ENCODE assay signal across 8 cellular contexts in genomic region chr6:26336355-26337198, GRCh38. TPM values are rescaled to one million over a fixed set of nuclear protein-coding genes. Genes with fewer than 3 reads are reported as not detected.
A peak's percentile ranks its signal among the peaks of the same experiment; 100 is the strongest.
DNase-seq lines count a peak whose midpoint lies in the region; ATAC-seq, FAIRE-seq and TF ChIP-seq lines count a peak whose summit lies in the region.

No MANE protein-coding gene starts in this region.

- TF ChIP-seq CTCF in fibroblast of villous mesenchyme (IDR thresholded peaks at IDR 0.05; ENCODE audit: insufficient read depth, low read depth, low read length) = no peak

- no peak for ATAC-seq in GM18861 (IDR thresholded peaks at IDR 0.05; ENCODE audit: unreplicated experiment)

- no peaks in the 10 kb centered on the region for H3K9me3 ChIP-seq in BLaER1 treated with 17β-estradiol and CSF1 and Interleukin-3, amounts not matched to agents 10 nM and 100 nM (replicated peaks in 1 of 11)

- H3K4me2 ChIP-seq in BLaER1 treated with 17β-estradiol and CSF1 and Interleukin-3, amounts not matched to agents 10 nM and 100 nM = peak overlapping the region; percentile 52 to 93 (median 77)

- no peaks in the 10 kb centered on the region for H3K36me3 ChIP-seq in BLaER1 treated with 17β-estradiol and CSF1 and Interleukin-3, amounts not matched to agents 10 nM and 100 nM

- peaks cover 13 to 48% (median 25%) of the 10 kb centered on the region in 10 experiments for H3K4me1 ChIP-seq in BLaER1 treated with 17β-estradiol and CSF1 and Interleukin-3, amounts not matched to agents 10 nM and 100 nM

- peak overlapping the region in 7 of 11 experiments; percentile 13 to 66 (median 42); a peak in 11 of 22 replicates for H3K9ac ChIP-seq in BLaER1 treated with 17β-estradiol and CSF1 and Interleukin-3, amounts not matched to agents 10 nM and 100 nM

- H3K27ac ChIP-seq in BLaER1 treated with 17β-estradiol and CSF1 and Interleukin-3, amounts not matched to agents 10 nM and 100 nM = peak overlapping the region in 10 of 11 experiments; percentile 27 to 81 (median 62); a peak in 16 of 22 replicates

- DNase-seq in HTR-8/SVneo (ENCODE audit: insufficient read length, low spot score) (peak; percentile 70), SW 1271 (lab: John Stamatoyannopoulos, UW) (peak; percentile 43 to 87), fibroblast of villous mesenchyme (ENCODE audit: low read depth) (peak; percentile 65), NCI-H1417 (lab: John Stamatoyannopoulos, UW) (no peak), NCI-H1092 (lab: John Stamatoyannopoulos, UW) (no peak), NCI-H2081 treated with DMSO at 0.1 percent for 48 hours (lab: John Stamatoyannopoulos, UW) (no peak)

- peaks cover 23 to 25% (median 24%) of the 10 kb centered on the region in 11 experiments for H3K27me3 ChIP-seq in BLaER1 treated with 17β-estradiol and CSF1 and Interleukin-3, amounts not matched to agents 10 nM and 100 nM

- peaks cover 0 to 4% (median 0%) of the 10 kb centered on the region in 11 experiments; a peak in 2 of 22 replicates for H4K20me1 ChIP-seq in BLaER1 treated with 17β-estradiol and CSF1 and Interleukin-3, amounts not matched to agents 10 nM and 100 nM

- peak overlapping the region in 5 of 10 experiments; percentile 16 to 51 (median 40); a peak in 6 of 20 replicates for H3K4me3 ChIP-seq in BLaER1 treated with 17β-estradiol and CSF1 and Interleukin-3, amounts not matched to agents 10 nM and 100 nM
- no peak overlapping the region for H3K4me3 ChIP-seq in fibroblast of villous mesenchyme (ENCODE audit: low read depth, low read length)

- FAIRE-seq in HTR-8/SVneo (lab: Jason Lieb, UNC) = no peak

RNA-seq across cellular contexts. Expression of gene BTN3A2, which starts 28.4 kb away (rescaled TPM):
- 15.1 and 35.4 TPM in 2 replicates for total RNA-seq in fibroblast of villous mesenchyme

RNA-seq across cellular contexts. Expression of gene BTN2A2, which starts 46.3 kb away (rescaled TPM):
- 13.2 and 14.7 TPM in 2 replicates for total RNA-seq in fibroblast of villous mesenchyme

Comparison
In these comparisons a context has a peak if more than half of its experiments do, and no peak if none do; other contexts are left out.
1. DNase-seq: peak in HTR-8/SVneo (single experiment), SW 1271 (2 of 2) and fibroblast of villous mesenchyme (single experiment); none in NCI-H1417 (0 of 3), NCI-H1092 (single experiment) and NCI-H2081 treated with DMSO at 0.1 percent for 48 hours (single experiment).